30 cellular contexts compared by ENCODE assay signal in the genomic region with DNA sequence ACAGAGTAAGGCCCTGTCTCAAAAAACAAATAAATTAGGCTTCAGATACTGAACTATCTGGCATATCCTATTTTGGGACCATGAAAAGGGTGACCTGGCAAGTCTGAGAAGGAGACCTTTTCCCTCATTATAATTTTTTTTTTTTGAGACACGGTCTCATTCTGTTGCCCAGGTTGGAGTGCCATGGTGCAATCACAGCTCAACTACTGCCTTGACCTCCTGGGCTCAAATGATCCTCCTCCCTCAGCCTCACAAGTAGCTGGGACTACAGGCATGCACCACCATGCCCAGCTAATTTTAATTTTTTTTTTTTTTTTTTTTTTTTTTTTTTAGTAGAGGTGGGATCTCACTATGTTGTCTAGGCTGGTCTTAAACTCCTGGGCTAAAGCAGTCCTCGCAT. TPM values are rescaled to one million over a fixed set of nuclear protein-coding genes. Genes with fewer than 3 reads are reported as not detected.
DNase-seq lines count a peak whose midpoint lies in the region; ATAC-seq and TF ChIP-seq lines count a peak whose summit lies in the region.
"Had no signal": no experiment of that assay in that cellular context is flagged by ENCODE, and none has a peak within 500 bp of the region (broad histone marks: within the 10 kb centered on the region; RNA-seq: fewer than 3 reads in every experiment).

No MANE protein-coding gene starts in this region.

- H3K27me3 Mint-ChIP-seq in natural killer cell treated with Interleukin-12 subunit alpha and Interleukin-12 subunit beta and Interleukin-15 and Interleukin-18, amount 100 ng/mL, for 72 hours = no peaks in the 10 kb centered on the region

- peaks cover 0 to 4% (median 0%) of the 10 kb centered on the region in 11 experiments; a peak in 2 of 22 replicates for H3K36me3 ChIP-seq in BLaER1 treated with 17β-estradiol and CSF1 and Interleukin-3, amounts not matched to agents 10 nM and 100 nM
- peaks cover 13% of the 10 kb centered on the region for H3K36me3 ChIP-seq in OCI-LY3 (replicated peaks; ENCODE audit: low read depth, low read length)
- H3K36me3 ChIP-seq: breast epithelium, WERI-Rb-1 had no signal

- no peak overlapping the region for H3K4me3 ChIP-seq in BLaER1 treated with 17β-estradiol and CSF1 and Interleukin-3, amounts not matched to agents 10 nM and 100 nM
- peak overlapping the region; percentile 62 for H3K4me3 ChIP-seq in OCI-LY3 (ENCODE audit: low read length)
- H3K4me3 ChIP-seq: breast epithelium, K562, mucosa of descending colon had no signal

- peak overlapping the region; percentile 74 to 99 (median 87) for H3K4me2 ChIP-seq in BLaER1 treated with 17β-estradiol and CSF1 and Interleukin-3, amounts not matched to agents 10 nM and 100 nM
- H3K4me2 ChIP-seq in OCI-LY3 (ENCODE audit: low read length) = peak overlapping the region; percentile 82

- peaks cover 3% of the 10 kb centered on the region for H3K9me3 Mint-ChIP-seq in natural killer cell treated with Interleukin-12 subunit alpha and Interleukin-12 subunit beta and Interleukin-15 and Interleukin-18, amount 100 ng/mL, for 72 hours
- H3K9me3 Mint-ChIP-seq: CD4-positive, alpha-beta T cell; HFFc6 had no signal

- peaks cover 10% of the 10 kb centered on the region for H3K36me3 Mint-ChIP-seq in natural killer cell treated with Interleukin-12 subunit alpha and Interleukin-12 subunit beta and Interleukin-15 and Interleukin-18, amount 100 ng/mL, for 72 hours
- H3K36me3 Mint-ChIP-seq: activated naive CD8-positive, alpha-beta T cell had no signal

- no peak for DNase-seq in natural killer cell treated with Interleukin-12 subunit alpha and Interleukin-12 subunit beta and Interleukin-15 and Interleukin-18, amount 100 ng/mL, for 72 hours (ENCODE audit: low spot score)
- DNase-seq in NCI-H526 (lab: John Stamatoyannopoulos, UW) (no peak), HUDEP-2 (lab: John Stamatoyannopoulos, UW; ENCODE audit: unreplicated experiment in 76 of 76) (no peak), NCI-H1436 treated with DMSO at 0.1 percent for 48 hours (lab: John Stamatoyannopoulos, UW) (no peak), NCI-H1930 (lab: John Stamatoyannopoulos, UW) (no peak)
- DNase-seq: activated CD4-positive, alpha-beta T cell treated with anti-CD3 and anti-CD28 coated beads for 48 hours; activated effector memory CD4-positive, alpha-beta T cell treated with anti-CD3 and anti-CD28 coated beads, Interleukin-2, amount 50 U/mL, for 16 hours; anterior cingulate cortex; CD4-positive, alpha-beta T cell; effector CD4-positive, alpha-beta T cell; GOT3; HFFc6; hypothalamus; left cardiac atrium; mucosa of descending colon; NCI-H1436; NCI-H345; nephron progenitor cell; SHP77 treated with DMSO at 0.1 percent for 48 hours; stimulated activated CD4-positive, alpha-beta T cell treated with anti-CD3 and anti-CD28 coated beads, Interleukin-15, amount 100 ng/mL, for 24 hours; stimulated activated naive CD8-positive, alpha-beta T cell treated with anti-CD3 and anti-CD28 coated beads, Interleukin-15, Interleukin-2, amounts not matched to agents 100 U/mL and 50 U/mL, for 24 hours; WERI-Rb-1 had no signal

- no peak for TF ChIP-seq CTCF in OCI-LY3 (IDR thresholded peaks at IDR 0.05; ENCODE audit: low read depth, low read length)

- peaks cover 0 to 12% (median 0%) of the 10 kb centered on the region in 11 experiments; a peak in 3 of 22 replicates for H3K9me3 ChIP-seq in BLaER1 treated with 17β-estradiol and CSF1 and Interleukin-3, amounts not matched to agents 10 nM and 100 nM (replicated peaks in 1 of 11)
- H3K9me3 ChIP-seq in OCI-LY3 (ENCODE audit: insufficient read depth, low read length) = peaks cover 7% of the 10 kb centered on the region; the same call in 1 of the 2 replicates
- H3K9me3 ChIP-seq: breast epithelium, mucosa of descending colon had no signal

- H2AFZ ChIP-seq in OCI-LY3 (ENCODE audit: low read depth, low read length) = no peak overlapping the region

- peaks cover 93% of the 10 kb centered on the region for H3K79me2 ChIP-seq in OCI-LY3 (ENCODE audit: low read length)

- H3K4me1 Mint-ChIP-seq in natural killer cell treated with Interleukin-12 subunit alpha and Interleukin-12 subunit beta and Interleukin-15 and Interleukin-18, amount 100 ng/mL, for 72 hours (ENCODE audit: low read depth in 2 of 2) = peaks cover 66 to 70% of the 10 kb centered on the region in 2 donors

- H4K20me1 ChIP-seq in BLaER1 treated with 17β-estradiol and CSF1 and Interleukin-3, amounts not matched to agents 10 nM and 100 nM = peaks cover 0 to 79% (median 0%) of the 10 kb centered on the region in 11 experiments; a peak in 5 of 22 replicates
- H4K20me1 ChIP-seq in OCI-LY3 (ENCODE audit: insufficient read depth, low read length) = peaks cover 26% of the 10 kb centered on the region

- H3K9ac ChIP-seq in BLaER1 treated with 17β-estradiol and CSF1 and Interleukin-3, amounts not matched to agents 10 nM and 100 nM = peak overlapping the region in 5 of 11 experiments; percentile 12 to 43 (median 37); a peak in 7 of 22 replicates
- peak overlapping the region; percentile 54; the same call in 1 of the 2 replicates for H3K9ac ChIP-seq in OCI-LY3 (ENCODE audit: low read length)

- H3K27ac Mint-ChIP-seq in natural killer cell treated with Interleukin-12 subunit alpha and Interleukin-12 subunit beta and Interleukin-15 and Interleukin-18, amount 100 ng/mL, for 72 hours = peak overlapping the region; percentile 86 to 93
- H3K27ac Mint-ChIP-seq: activated naive CD8-positive, alpha-beta T cell; CD4-positive, alpha-beta T cell; HFFc6; nephron progenitor cell had no signal

- peak; percentile 0 for ATAC-seq in GM18517 (IDR thresholded peaks at IDR 0.05; ENCODE audit: unreplicated experiment)
- no peak for ATAC-seq in natural killer cell treated with Interleukin-12 subunit alpha and Interleukin-12 subunit beta and Interleukin-15 and Interleukin-18, amount 100 ng/mL, for 72 hours
- ATAC-seq: K562; left cardiac atrium; stimulated activated naive CD8-positive, alpha-beta T cell treated with anti-CD3 and anti-CD28 coated beads, Interleukin-15, Interleukin-2, amounts not matched to agents 100 U/mL and 50 U/mL, for 24 hours had no signal

- H3K27ac ChIP-seq in BLaER1 treated with 17β-estradiol and CSF1 and Interleukin-3, amounts not matched to agents 10 nM and 100 nM = peak overlapping the region in 8 of 11 experiments; percentile 13 to 91 (median 73); a peak in 15 of 22 replicates
- peak overlapping the region; percentile 80; the same call in 1 of the 2 replicates for H3K27ac ChIP-seq in OCI-LY3 (ENCODE audit: low read length)
- H3K27ac ChIP-seq: breast epithelium, epithelial cell of prostate, WERI-Rb-1 had no signal

- H3K4me3 Mint-ChIP-seq in natural killer cell treated with Interleukin-12 subunit alpha and Interleukin-12 subunit beta and Interleukin-15 and Interleukin-18, amount 100 ng/mL, for 72 hours = peak overlapping the region; percentile 82
- H3K4me3 Mint-ChIP-seq: activated naive CD8-positive, alpha-beta T cell; CD4-positive, alpha-beta T cell; HFFc6; nephron progenitor cell had no signal

- H3K4me1 ChIP-seq in BLaER1 treated with 17β-estradiol and CSF1 and Interleukin-3, amounts not matched to agents 10 nM and 100 nM = peaks cover 66 to 83% (median 79%) of the 10 kb centered on the region in 10 experiments
- peaks cover 78% of the 10 kb centered on the region for H3K4me1 ChIP-seq in OCI-LY3 (ENCODE audit: low read length)
- H3K4me1 ChIP-seq: breast epithelium had no signal

- no peaks in the 10 kb centered on the region for H3K27me3 ChIP-seq in BLaER1 treated with 17β-estradiol and CSF1 and Interleukin-3, amounts not matched to agents 10 nM and 100 nM
- H3K27me3 ChIP-seq in OCI-LY3 (ENCODE audit: low read depth, low read length) = no peaks in the 10 kb centered on the region
- H3K27me3 ChIP-seq: breast epithelium had no signal

RNA-seq across cellular contexts. Expression of a gene that starts 37.3 kb away (rescaled TPM):
- 100 to 1,000 TPM in 1 of 2 donors, 10 to 100 TPM in 1; 73.4 to 101 TPM for total RNA-seq in natural killer cell treated with Interleukin-12 subunit alpha and Interleukin-12 subunit beta and Interleukin-15 and Interleukin-18, amount 100 ng/mL, for 72 hours
- total RNA-seq: osteocyte had no signal
